Comparison of ENCODE assay signal across 8 cellular contexts in the genomic region with DNA sequence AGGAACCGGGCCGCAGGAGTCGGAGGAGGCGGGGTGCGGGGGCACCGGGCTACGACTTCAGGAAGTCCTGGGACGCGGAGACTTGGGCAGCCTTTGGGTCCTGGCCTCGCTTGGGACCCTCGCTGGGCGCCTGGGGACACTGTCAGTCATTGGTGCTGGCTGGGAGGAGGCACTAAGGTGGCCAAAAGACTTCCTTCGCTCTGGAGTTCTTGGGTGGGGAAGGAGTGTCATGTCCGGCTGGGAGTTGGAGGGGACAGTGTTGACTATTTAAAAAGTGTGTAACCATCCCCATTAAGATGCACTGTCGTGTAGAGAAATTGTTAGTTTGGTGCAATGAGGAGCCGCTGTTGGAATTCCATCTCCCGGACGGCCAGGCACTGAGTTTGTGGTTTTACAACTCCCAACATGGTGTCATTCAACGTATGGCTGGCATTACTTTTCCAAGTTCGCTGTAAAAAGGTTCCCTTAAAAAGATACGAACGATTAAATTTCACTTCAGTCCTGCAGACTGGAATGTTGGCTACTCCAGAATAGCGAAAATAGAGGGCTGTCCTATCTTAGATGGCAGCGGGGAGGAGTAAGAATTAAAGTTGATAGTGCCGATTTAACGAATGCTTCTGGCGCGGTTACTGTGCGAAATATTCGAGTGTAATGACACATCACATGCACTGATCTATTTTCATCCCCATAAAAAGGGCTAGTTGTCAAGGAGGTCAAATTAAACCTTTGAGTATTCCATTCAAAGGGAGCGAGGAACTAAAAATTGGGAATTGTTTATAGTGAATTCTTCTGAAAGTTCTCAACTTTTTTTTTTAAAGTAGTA. TPM values are rescaled to one million over a fixed set of nuclear protein-coding genes. Genes with fewer than 3 reads are reported as not detected.
A peak's percentile ranks its signal among the peaks of the same experiment; 100 is the strongest.
DNase-seq lines count a peak whose midpoint lies in the region; ATAC-seq, FAIRE-seq and TF ChIP-seq lines count a peak whose summit lies in the region.

No MANE protein-coding gene starts in this region.

- H3K36me3 ChIP-seq in muscle layer of colon (ENCODE audit: insufficient read depth, low read length) = no peaks in the 10 kb centered on the region

- peaks cover 19% of the 10 kb centered on the region for H3K36me3 Mint-ChIP-seq in effector memory CD8-positive, alpha-beta T cell (ENCODE audit: insufficient read depth)

- POLR2A ChIA-PET in AG04450 (lab: Yijun Ruan, JAX) (interaction anchor here (1.5 to 1.6 kb wide), 2 partner anchors 34 to 376 kb away, joined by 5 to 23 read pairs; a partner anchor contains a TSS), RWPE1 (lab: Yijun Ruan, JAX; ENCODE audit: low non-redundant PET) (no interaction called here)

- H3K27ac ChIP-seq in AG04450 (ENCODE audit: low read depth, low read length) (peak overlapping the region; percentile 74), RWPE1 (peak overlapping the region; percentile 97), muscle layer of colon (ENCODE audit: low read depth, low read length) (peak overlapping the region; percentile 85)

- H3K9me3 Mint-ChIP-seq in effector memory CD8-positive, alpha-beta T cell = no peaks in the 10 kb centered on the region

- H3K4me3 Mint-ChIP-seq in effector memory CD8-positive, alpha-beta T cell = peak overlapping the region; percentile 96 to 98

- no peak for ATAC-seq in effector memory CD8-positive, alpha-beta T cell (replicated peaks)

- no peak for DNase-seq in AG04450 (ENCODE audit: low read depth, low spot score)
- no peak for DNase-seq in GM19239 (ENCODE audit: insufficient read length, low spot score)
- DNase-seq in RWPE1 (ENCODE audit: low spot score) = peak; percentile 20
- no peak for DNase-seq in effector memory CD8-positive, alpha-beta T cell
- no peak for DNase-seq in HuH-7 (ENCODE audit: low spot score)
- DNase-seq in 8988T = no peak
- no peak for DNase-seq in NCI-H1092 treated with DMSO at 0.1 percent for 48 hours (lab: John Stamatoyannopoulos, UW)

- peaks cover 32 to 58% of the 10 kb centered on the region in 2 donors for H3K4me1 Mint-ChIP-seq in effector memory CD8-positive, alpha-beta T cell (ENCODE audit: low read depth in 2 of 2)

- H3K27me3 Mint-ChIP-seq in effector memory CD8-positive, alpha-beta T cell = no peaks in the 10 kb centered on the region

- H3K27ac Mint-ChIP-seq in effector memory CD8-positive, alpha-beta T cell = peak overlapping the region; percentile 97 to 100

- H3K4me1 ChIP-seq in muscle layer of colon (ENCODE audit: insufficient read depth, low read length) = peaks cover 27% of the 10 kb centered on the region

- no peak for TF ChIP-seq CTCF in AG04450 (IDR thresholded peaks at IDR 0.05; ENCODE audit: low read depth, low read length)
- no peak for TF ChIP-seq CTCF in RWPE1 (conservative IDR thresholded peaks at IDR 0.05; ENCODE audit: low read depth)

- CTCF ChIA-PET in AG04450 (lab: Charles Lee) (no interaction called here), RWPE1 (lab: Yijun Ruan, JAX) (interaction anchor here (1.3 kb wide), 1 partner anchor 156 kb away, joined by 4 read pairs; no protein-coding TSS in a partner anchor)

- H3K9ac ChIP-seq in muscle layer of colon (ENCODE audit: low read length) = peak overlapping the region; percentile 81

- FAIRE-seq in GM19239 (lab: Jason Lieb, UNC) = peak; percentile 61

- H3K27me3 ChIP-seq in AG04450 (ENCODE audit: control insufficient read depth, insufficient read depth, low read length) = no peaks in the 10 kb centered on the region
- no peaks in the 10 kb centered on the region for H3K27me3 ChIP-seq in muscle layer of colon (ENCODE audit: control insufficient read depth in 1 of 2, insufficient read depth in 2 of 2, low read length in 2 of 2)

- H3K9me3 ChIP-seq in AG04450 (ENCODE audit: control insufficient read depth, insufficient read depth, low read length) (no peaks in the 10 kb centered on the region), muscle layer of colon (ENCODE audit: low read length) (no peaks in the 10 kb centered on the region)

- H3K4me3 ChIP-seq in AG04450 (ENCODE audit: low read depth, low read length) (peak overlapping the region; percentile 88), muscle layer of colon (ENCODE audit: low read depth in 1 of 2, low read length in 2 of 2) (peak overlapping the region; percentile 84 to 91)

RNA-seq across cellular contexts. Expression of a gene that starts 0.8 kb away (rescaled TPM):
- 21.7 and 30.2 TPM in 2 replicates for polyA plus RNA-seq in AG04450 (2011; rRNA removed)
- 24.9 and 36.4 TPM in 2 replicates for polyA minus RNA-seq in AG04450 (2011; rRNA and poly(A)+ RNA removed)

RNA-seq across cellular contexts. Expression of a gene that starts 33.3 kb away (rescaled TPM):
- polyA plus RNA-seq in AG04450 (2011; rRNA removed) = 30.5 and 32.9 TPM in 2 replicates
- polyA minus RNA-seq in AG04450 (2011; rRNA and poly(A)+ RNA removed) = 22.0 and 24.2 TPM in 2 replicates
